Comparison of ENCODE assay signal across 1 cellular context in genomic region chr1:44777547-44777946, GRCh38.
TF ChIP-seq lines count a peak whose summit lies in the region.

No MANE protein-coding gene starts in this region.

TF ChIP-seq in K562, 482 proteins besides CTCF, POLR2A, EP300 and RAD21:
- TF ChIP-seq NR2F6 (CRISPR knock-in tag; IDR thresholded peaks at IDR 0.05), result no peak
- TF ChIP-seq SUPT5H (IDR thresholded peaks at IDR 0.05), result peak; percentile 21; the same call in 1 of the 2 replicates
- TF ChIP-seq ZKSCAN1 (IDR thresholded peaks at IDR 0.05; ENCODE audit: low read depth, low read length), result peak; percentile 97
- TF ChIP-seq POLR2G (IDR thresholded peaks at IDR 0.05; ENCODE audit: low read depth, low read length), result peak; percentile 29; the same call in 1 of the 2 replicates
- TF ChIP-seq TAF15 (IDR thresholded peaks at IDR 0.05; ENCODE audit: low read depth, low read length), result no peak
- TF ChIP-seq TCF7 (IDR thresholded peaks at IDR 0.05; ENCODE audit: borderline replicate concordance), result no peak
- no peak for TF ChIP-seq ETV1 (tag; conservative IDR thresholded peaks at IDR 0.05; ENCODE audit: low read depth)
- TF ChIP-seq JUND (IDR thresholded peaks at IDR 0.05; ENCODE audit: borderline replicate concordance, low read depth, low read length), result no peak
- TF ChIP-seq JUND (tag; IDR thresholded peaks at IDR 0.05; ENCODE audit: borderline replicate concordance, low read depth, low read length), result no peak
- TF ChIP-seq SNRNP70 (optimal IDR thresholded peaks at IDR 0.05; ENCODE audit: low read depth, low read length), result peak; percentile 30
- TF ChIP-seq KDM5B (IDR thresholded peaks at IDR 0.05; ENCODE audit: insufficient replicate concordance, low read depth, low read length), result peak; percentile 44
- no peak for TF ChIP-seq ZNF280B (CRISPR knock-in tag; IDR thresholded peaks at IDR 0.05)
- TF ChIP-seq RBFOX2 (IDR thresholded peaks at IDR 0.05; ENCODE audit: low read depth, low read length), result peak; percentile 16; the same call in 1 of the 2 replicates
- TF ChIP-seq ZBED1 (IDR thresholded peaks at IDR 0.05), result peak; percentile 44; the same call in 1 of the 2 replicates
- no peak for TF ChIP-seq ZNF609 (CRISPR knock-in tag; IDR thresholded peaks at IDR 0.05; ENCODE audit: borderline replicate concordance)
